Comparison of ENCODE assay signal across 17 cellular contexts in the genomic region with DNA sequence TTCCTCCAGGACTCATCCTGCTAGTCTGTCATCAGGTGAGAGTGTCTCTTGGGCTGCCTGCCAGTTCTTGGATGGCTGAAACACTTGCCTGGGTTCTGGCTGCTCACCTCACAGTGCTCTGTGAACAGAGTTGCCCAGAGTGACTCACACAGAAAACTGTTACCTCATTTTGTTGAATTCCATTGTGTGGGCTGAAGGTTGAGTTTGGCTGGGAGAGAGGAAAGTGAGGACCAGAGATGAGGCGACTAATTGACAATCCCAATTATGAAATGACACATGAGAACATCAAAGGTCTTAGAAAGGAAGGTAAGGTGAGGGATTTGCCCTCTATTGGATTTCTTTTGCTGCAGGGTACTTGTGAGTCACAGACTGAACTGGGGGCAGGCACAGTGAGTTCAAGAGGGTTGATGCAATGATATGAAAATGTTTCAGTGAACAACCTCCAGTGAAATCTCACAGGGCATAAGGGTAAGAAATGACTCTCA. TPM values are rescaled to one million over a fixed set of nuclear protein-coding genes. Genes with fewer than 3 reads are reported as not detected.
DNase-seq lines count a peak whose midpoint lies in the region; ATAC-seq and TF ChIP-seq lines count a peak whose summit lies in the region.
"Had no signal": no experiment of that assay in that cellular context is flagged by ENCODE, and none has a peak within 500 bp of the region (broad histone marks: within the 10 kb centered on the region; RNA-seq: fewer than 3 reads in every experiment).

No MANE protein-coding gene starts in this region.

- intact Hi-C loops in natural killer cell (cut with micrococcal nuclease) = no loop called here

- peak; percentile 93 for ATAC-seq in foreskin keratinocyte
- no peak for ATAC-seq in natural killer cell
- ATAC-seq: GM23338; naive thymus-derived CD8-positive, alpha-beta T cell; right cardiac atrium had no signal

- H3K4me3 ChIP-seq in AG10803 (ENCODE audit: low read length) (no peak overlapping the region), SK-N-MC (no peak overlapping the region)
- H3K4me3 ChIP-seq: GM23338 had no signal

- DNase-seq in AG10803 (ENCODE audit: low read depth) (peak; percentile 34), ELR (ENCODE audit: low read depth) (peak; percentile 24), SK-N-MC (ENCODE audit: low read depth, low spot score) (no peak), foreskin keratinocyte (peak; percentile 55 to 87), NCI-H510A (lab: John Stamatoyannopoulos, UW) (no peak), natural killer cell (no peak), GM20000 (ENCODE audit: low spot score) (no peak), NCI-H2081 (lab: John Stamatoyannopoulos, UW) (no peak)
- DNase-seq: effector CD8-positive, alpha-beta T cell; GF-D8; glutamatergic neuron; naive thymus-derived CD8-positive, alpha-beta T cell; NCI-H2107; right cardiac atrium; SK-N-SH had no signal

- peaks cover 3% of the 10 kb centered on the region for H3K4me1 ChIP-seq in foreskin keratinocyte

- no peaks in the 10 kb centered on the region for H3K27me3 ChIP-seq in foreskin keratinocyte

- peak overlapping the region; percentile 53; the same call in 1 of the 2 replicates for H3K27ac ChIP-seq in SK-N-MC
- H3K27ac ChIP-seq in foreskin keratinocyte = no peak overlapping the region
- H3K27ac ChIP-seq: KMS-11 had no signal

- no peak overlapping the region for H3K4me3 Mint-ChIP-seq in natural killer cell
- H3K4me3 Mint-ChIP-seq: GM23338; naive thymus-derived CD8-positive, alpha-beta T cell had no signal

- H3K9me3 ChIP-seq in SK-N-MC (ENCODE audit: low read depth, low read length) = no peaks in the 10 kb centered on the region
- H3K9me3 ChIP-seq: SK-N-SH had no signal

- no peak for TF ChIP-seq CTCF in AG10803 (conservative IDR thresholded peaks at IDR 0.05; ENCODE audit: low read length)
- TF ChIP-seq CTCF in foreskin keratinocyte (conservative IDR thresholded peaks at IDR 0.05) = no peak
- TF ChIP-seq CTCF in natural killer cell (IDR thresholded peaks at IDR 0.05) = no peak
- TF ChIP-seq CTCF in GM20000 (IDR thresholded peaks at IDR 0.05; ENCODE audit: extremely low read depth, missing control alignments) = no peak

- H3K4me1 Mint-ChIP-seq in natural killer cell = no peaks in the 10 kb centered on the region
- H3K4me1 Mint-ChIP-seq: naive thymus-derived CD8-positive, alpha-beta T cell had no signal

- no peak overlapping the region for H3K27ac Mint-ChIP-seq in natural killer cell
- H3K27ac Mint-ChIP-seq: GM23338 had no signal

- H3K9me3 Mint-ChIP-seq in natural killer cell = no peaks in the 10 kb centered on the region
- H3K9me3 Mint-ChIP-seq: GM23338; naive thymus-derived CD8-positive, alpha-beta T cell had no signal

- H3K27me3 Mint-ChIP-seq in natural killer cell (ENCODE audit: low read depth in 2 of 2) = peaks cover 7 to 12% of the 10 kb centered on the region in 2 donors

- no peaks in the 10 kb centered on the region for H3K36me3 ChIP-seq in SK-N-MC (ENCODE audit: insufficient read depth, low read length)

- H3K9ac ChIP-seq in SK-N-MC (ENCODE audit: insufficient read length) = peak overlapping the region; percentile 24
- H3K9ac ChIP-seq: KMS-11, SK-N-SH had no signal

- H3K36me3 Mint-ChIP-seq in natural killer cell = no peaks in the 10 kb centered on the region
- H3K36me3 Mint-ChIP-seq: naive thymus-derived CD8-positive, alpha-beta T cell had no signal

RNA-seq across cellular contexts. Expression of gene CALCB, which starts 20.1 kb away (rescaled TPM):
- not detected in 2 replicates for total RNA-seq in foreskin keratinocyte
- not detected in 2 replicates for polyA plus RNA-seq in foreskin keratinocyte
- total RNA-seq in natural killer cell = 1 to 10 TPM in 1 of 3 donors, under 1 TPM in 2; 0.19 to 1.3 (median 0.27) TPM

Comparison
In these comparisons a context has a peak if more than half of its experiments do, and no peak if none do; other contexts are left out.
1. DNase-seq: peak in AG10803 (single experiment), ELR (single experiment) and foreskin keratinocyte (2 of 2); none in SK-N-MC (single experiment), NCI-H510A (single experiment), natural killer cell (single experiment), GM20000 (single experiment) and NCI-H2081 (0 of 2).